In the genomic region with DNA sequence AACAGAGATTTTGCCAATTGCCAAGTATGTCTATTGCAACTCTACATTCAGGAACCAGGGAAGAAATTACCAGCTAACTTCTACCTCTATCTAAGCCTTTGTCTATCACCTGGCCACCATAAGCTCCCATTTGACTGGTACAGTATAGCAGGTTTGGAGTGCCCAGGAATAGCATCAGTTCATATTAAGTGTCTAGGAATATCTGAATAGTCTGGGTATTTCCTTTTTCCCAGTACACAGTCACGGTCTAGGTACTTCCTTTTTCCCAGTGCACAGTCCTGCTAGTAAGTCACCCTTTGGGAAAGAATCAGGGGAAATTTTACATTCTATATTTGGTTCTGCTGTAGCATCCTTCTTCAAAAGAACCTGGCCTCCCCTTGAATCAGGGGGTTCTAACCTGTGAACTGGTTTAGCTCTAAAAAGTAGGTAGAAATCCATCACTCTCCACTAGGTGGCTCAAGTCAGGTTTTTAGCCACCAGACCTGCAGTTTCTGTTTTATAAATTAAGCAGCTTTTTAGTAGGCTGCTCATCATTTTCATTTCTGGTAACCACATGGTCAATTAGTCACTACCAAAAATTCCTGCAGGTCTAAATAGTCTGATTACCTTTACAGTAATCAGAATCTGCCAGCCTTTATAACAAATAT, we compare ENCODE assay signal across 8 cellular contexts. TPM values are rescaled to one million over a fixed set of nuclear protein-coding genes. Genes with fewer than 3 reads are reported as not detected.
DNase-seq lines count a peak whose midpoint lies in the region; ATAC-seq and TF ChIP-seq lines count a peak whose summit lies in the region.

No MANE protein-coding gene starts in this region.

- no peak overlapping the region for H3K27ac Mint-ChIP-seq in WTC11

- no peaks in the 10 kb centered on the region for H3K27me3 ChIP-seq in cardiac muscle cell
- no peaks in the 10 kb centered on the region for H3K27me3 ChIP-seq in HL-60 (ENCODE audit: insufficient read depth, poor library complexity, severe bottlenecking)
- H3K27me3 ChIP-seq in liver (ENCODE audit: control insufficient read depth in 4 of 4, insufficient read depth in 4 of 4, low read length in 3 of 4) = no peaks in the 10 kb centered on the region

- TF ChIP-seq CTCF in cardiac muscle cell (IDR thresholded peaks at IDR 0.05; ENCODE audit: low read depth, low read length) (peak; percentile 65), HL-60 (IDR thresholded peaks at IDR 0.05; ENCODE audit: insufficient read depth, low read length) (peak; percentile 27), WTC11 (IDR thresholded peaks at IDR 0.05) (peak; percentile 33; the same call in 1 of the 2 replicates), liver (IDR thresholded peaks at IDR 0.05; ENCODE audit: low read depth, low read length, missing input control) (peak; percentile 27)

- H3K4me3 ChIP-seq in cardiac muscle cell (no peak overlapping the region), HL-60 (replicated peaks; ENCODE audit: insufficient read depth, low read length) (no peak overlapping the region), liver (ENCODE audit: low read depth in 1 of 3, low read length in 3 of 3) (no peak overlapping the region)

- peak; percentile 51 to 69 for TF ChIP-seq RAD21 in liver (IDR thresholded peaks at IDR 0.05)

- POLR2A ChIA-PET in WTC11 (lab: Charles Lee) = no interaction called here

- H3K36me3 ChIP-seq in cardiac muscle cell (no peaks in the 10 kb centered on the region), liver (ENCODE audit: control insufficient read depth in 4 of 4, insufficient read depth in 3 of 4, low read depth in 1 of 4, low read length in 3 of 4) (no peaks in the 10 kb centered on the region)

- H3K4me1 Mint-ChIP-seq in WTC11 = peaks cover 4% of the 10 kb centered on the region; the same call in 1 of the 2 replicates

- H3K9me3 ChIP-seq in cardiac muscle cell (ENCODE audit: low read depth) (no peaks in the 10 kb centered on the region), liver (ENCODE audit: control insufficient read depth in 4 of 4, low read length in 3 of 4) (no peaks in the 10 kb centered on the region)

- no peaks in the 10 kb centered on the region for H3K27me3 Mint-ChIP-seq in WTC11 (ENCODE audit: low read depth)

- CTCF ChIA-PET in WTC11 (lab: Charles Lee) = interaction anchor here (0.6 to 1.4 kb wide), 23 partner anchors 9 to 429 kb away, joined by 3 to 8 read pairs (median 4); partner anchors contain the start of gene DNAJC10

- H3K4me3 Mint-ChIP-seq in WTC11 = no peak overlapping the region

- H3K9ac ChIP-seq in liver (ENCODE audit: low read depth in 1 of 2, low read length in 2 of 2) = no peak overlapping the region

- peak; percentile 77 for ATAC-seq in GM21447 (IDR thresholded peaks at IDR 0.05; ENCODE audit: unreplicated experiment)
- ATAC-seq in WTC11 = peak; percentile 77

- WGBS in liver = 76% methylated on average over 1 of the region's 1 CpG

- no peaks in the 10 kb centered on the region for H3K36me3 Mint-ChIP-seq in WTC11

- intact Hi-C loops in cardiac septum (cut with DNase I) = no loop called here

- no peaks in the 10 kb centered on the region for H3K9me3 Mint-ChIP-seq in WTC11

- H3K27ac ChIP-seq in cardiac muscle cell (no peak overlapping the region), HL-60 (replicated peaks) (no peak overlapping the region), liver (ENCODE audit: low read depth in 1 of 2, low read length in 2 of 2) (no peak overlapping the region)

- H3K4me1 ChIP-seq in cardiac muscle cell (ENCODE audit: low read depth) = no peaks in the 10 kb centered on the region
- H3K4me1 ChIP-seq in liver (ENCODE audit: control insufficient read depth in 4 of 4, insufficient read depth in 4 of 4, low read length in 3 of 4) = no peaks in the 10 kb centered on the region

- DNase-seq in cardiac muscle cell (ENCODE audit: low read depth in 1 of 2, low spot score in 1 of 2) = peak; percentile 32 to 43
- DNase-seq in cardiac septum (ENCODE audit: low spot score) = no peak
- DNase-seq in HL-60 (ENCODE audit: low read depth in 1 of 2, low spot score in 1 of 2) = peak in 1 of 2 experiments; percentile 4
- no peak for DNase-seq in WTC11 (ENCODE audit: low spot score)
- no peak for DNase-seq in GOT3 (lab: John Stamatoyannopoulos, UW)
- no peak for DNase-seq in activated naive CD4-positive, alpha-beta T cell treated with anti-CD3 and anti-CD28 coated beads, Interleukin-2, amount 50 U/mL, for 16 hours

TF ChIP-seq in WTC11, 78 proteins besides CTCF, POLR2A, EP300 and RAD21:
- no peak for TF ChIP-seq ZNF219 (CRISPR knock-in tag; IDR thresholded peaks at IDR 0.05; ENCODE audit: borderline replicate concordance)
- TF ChIP-seq ESRRA (CRISPR knock-in tag; IDR thresholded peaks at IDR 0.05; ENCODE audit: borderline replicate concordance) = no peak
- TF ChIP-seq MXD4 (CRISPR knock-in tag; IDR thresholded peaks at IDR 0.05; ENCODE audit: borderline replicate concordance) = no peak
- TF ChIP-seq ZNF121 (CRISPR knock-in tag; IDR thresholded peaks at IDR 0.05) = no peak
- TF ChIP-seq, protein P1, sequence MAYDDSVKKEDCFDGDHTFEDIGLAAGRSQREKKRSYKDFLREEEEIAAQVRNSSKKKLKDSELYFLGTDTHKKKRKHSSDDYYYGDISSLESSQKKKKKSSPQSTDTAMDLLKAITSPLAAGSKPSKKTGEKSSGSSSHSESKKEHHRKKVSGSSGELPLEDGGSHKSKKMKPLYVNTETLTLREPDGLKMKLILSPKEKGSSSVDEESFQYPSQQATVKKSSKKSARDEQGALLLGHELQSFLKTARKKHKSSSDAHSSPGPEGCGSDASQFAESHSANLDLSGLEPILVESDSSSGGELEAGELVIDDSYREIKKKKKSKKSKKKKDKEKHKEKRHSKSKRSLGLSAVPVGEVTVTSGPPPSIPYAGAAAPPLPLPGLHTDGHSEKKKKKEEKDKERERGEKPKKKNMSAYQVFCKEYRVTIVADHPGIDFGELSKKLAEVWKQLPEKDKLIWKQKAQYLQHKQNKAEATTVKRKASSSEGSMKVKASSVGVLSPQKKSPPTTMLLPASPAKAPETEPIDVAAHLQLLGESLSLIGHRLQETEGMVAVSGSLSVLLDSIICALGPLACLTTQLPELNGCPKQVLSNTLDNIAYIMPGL (CRISPR knock-in tag; IDR thresholded peaks at IDR 0.05) = no peak
- no peak for TF ChIP-seq NFYB (CRISPR knock-in tag; conservative IDR thresholded peaks at IDR 0.05; ENCODE audit: low read depth)
- TF ChIP-seq ZNF416 (CRISPR knock-in tag; IDR thresholded peaks at IDR 0.05) = no peak

TF ChIP-seq in liver, 16 proteins besides CTCF, POLR2A, EP300 and RAD21 (continues in another document):
- no peak for TF ChIP-seq YY1 (IDR thresholded peaks at IDR 0.05)
- no peak for TF ChIP-seq FOXA1 (IDR thresholded peaks at IDR 0.05)
- no peak for TF ChIP-seq HNF4G (IDR thresholded peaks at IDR 0.05)
- no peak for TF ChIP-seq GABPA (IDR thresholded peaks at IDR 0.05 in 1 of 2, conservative IDR thresholded peaks at IDR 0.05 in 1 of 2)
- TF ChIP-seq, protein P2, sequence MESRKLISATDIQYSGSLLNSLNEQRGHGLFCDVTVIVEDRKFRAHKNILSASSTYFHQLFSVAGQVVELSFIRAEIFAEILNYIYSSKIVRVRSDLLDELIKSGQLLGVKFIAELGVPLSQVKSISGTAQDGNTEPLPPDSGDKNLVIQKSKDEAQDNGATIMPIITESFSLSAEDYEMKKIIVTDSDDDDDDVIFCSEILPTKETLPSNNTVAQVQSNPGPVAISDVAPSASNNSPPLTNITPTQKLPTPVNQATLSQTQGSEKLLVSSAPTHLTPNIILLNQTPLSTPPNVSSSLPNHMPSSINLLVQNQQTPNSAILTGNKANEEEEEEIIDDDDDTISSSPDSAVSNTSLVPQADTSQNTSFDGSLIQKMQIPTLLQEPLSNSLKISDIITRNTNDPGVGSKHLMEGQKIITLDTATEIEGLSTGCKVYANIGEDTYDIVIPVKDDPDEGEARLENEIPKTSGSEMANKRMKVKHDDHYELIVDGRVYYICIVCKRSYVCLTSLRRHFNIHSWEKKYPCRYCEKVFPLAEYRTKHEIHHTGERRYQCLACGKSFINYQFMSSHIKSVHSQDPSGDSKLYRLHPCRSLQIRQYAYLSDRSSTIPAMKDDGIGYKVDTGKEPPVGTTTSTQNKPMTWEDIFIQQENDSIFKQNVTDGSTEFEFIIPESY (IDR thresholded peaks at IDR 0.05) = no peak
- TF ChIP-seq SP1 (IDR thresholded peaks at IDR 0.05) = no peak
- no peak for TF ChIP-seq ATF3 (IDR thresholded peaks at IDR 0.05)
- no peak for TF ChIP-seq HNF4A (conservative IDR thresholded peaks at IDR 0.05)
- TF ChIP-seq FOXA2 (IDR thresholded peaks at IDR 0.05) = no peak
- no peak for TF ChIP-seq NR2F2 (IDR thresholded peaks at IDR 0.05)
- no peak for TF ChIP-seq MAX (IDR thresholded peaks at IDR 0.05)
- TF ChIP-seq RXRA (IDR thresholded peaks at IDR 0.05) = no peak
- no peak for TF ChIP-seq TAF1 (conservative IDR thresholded peaks at IDR 0.05)
- TF ChIP-seq EGR1 (IDR thresholded peaks at IDR 0.05; ENCODE audit: low read depth in 2 of 2) = no peak

RNA-seq across cellular contexts. Expression of gene DNAJC10, which starts 49.3 kb away (rescaled TPM):
- 76.4 and 84.7 TPM in 2 replicates for total RNA-seq in cardiac muscle cell
- polyA plus RNA-seq in cardiac muscle cell = 74.6 and 95.8 TPM in 2 replicates
- 47.2 TPM for total RNA-seq in cardiac septum
- 103 to 109 TPM (median 103 TPM) in 3 replicates for total RNA-seq in WTC11 (2021)
- 10 to 100 TPM; 22.6 to 46.4 TPM for total RNA-seq in liver
- 10 to 100 TPM; 16.3 to 19.9 TPM for polyA plus RNA-seq in liver

Comparison
In these comparisons a context has a peak if more than half of its experiments do, and no peak if none do; other contexts are left out.
1. DNase-seq: peak in cardiac muscle cell (2 of 2); none in cardiac septum (single experiment), WTC11 (single experiment), GOT3 (single experiment) and activated naive CD4-positive, alpha-beta T cell treated with anti-CD3 and anti-CD28 coated beads, Interleukin-2, amount 50 U/mL, for 16 hours (single experiment).
2. Peak in every context shown above with its lines, with median percentiles within 50 percentile points of each other: CTCF ChIP-seq.